Comparison of ENCODE assay signal across 17 cellular contexts in the genomic region with DNA sequence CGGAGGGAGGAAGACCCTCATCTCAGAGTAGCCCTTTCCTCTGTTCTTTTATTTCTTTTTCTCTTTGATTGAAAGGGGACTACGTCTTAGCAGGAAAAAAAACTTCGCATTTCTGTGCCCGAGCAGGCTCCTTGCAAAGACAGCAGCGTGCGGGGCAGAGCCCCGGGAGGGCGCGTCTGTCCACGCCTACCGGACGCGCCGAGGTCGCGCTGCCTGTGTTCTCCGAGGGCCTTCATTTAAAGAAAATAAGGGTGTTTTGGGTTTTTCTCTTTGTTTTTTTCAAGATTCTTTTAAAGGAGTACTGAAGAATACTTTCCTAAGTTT. TPM values are rescaled to one million over a fixed set of nuclear protein-coding genes. Genes with fewer than 3 reads are reported as not detected.
DNase-seq lines count a peak whose midpoint lies in the region; FAIRE-seq and TF ChIP-seq lines count a peak whose summit lies in the region.
"Had no signal": no experiment of that assay in that cellular context is flagged by ENCODE, and none has a peak within 500 bp of the region (broad histone marks: within the 10 kb centered on the region; RNA-seq: fewer than 3 reads in every experiment).

No MANE protein-coding gene starts in this region.

- no peak for FAIRE-seq in astrocyte (lab: Jason Lieb, UNC)
- FAIRE-seq: kidney had no signal

- H3K27ac ChIP-seq in A673 (ENCODE audit: low read depth, low read length, poor library complexity, severe bottlenecking): no peak overlapping the region
- H3K27ac ChIP-seq in astrocyte (ENCODE audit: low read depth, low read length): no peak overlapping the region
- no peak overlapping the region for H3K27ac ChIP-seq in CD4-positive, alpha-beta memory T cell (ENCODE audit: low read depth, low read length)
- H3K27ac ChIP-seq: epithelial cell of prostate, psoas muscle, SJSA1, vagina had no signal

- H3K4me1 Mint-ChIP-seq in astrocyte (ENCODE audit: low read depth, unreplicated experiment) (no peaks in the 10 kb centered on the region), nephron (peaks cover 4% of the 10 kb centered on the region)
- H3K4me1 Mint-ChIP-seq in CD4-positive, alpha-beta memory T cell: peaks cover 5 to 19% (median 10%) of the 10 kb centered on the region in 4 donors

- H3K9me3 ChIP-seq in A673 (ENCODE audit: low read depth, low read length, poor library complexity, severe bottlenecking) (no peaks in the 10 kb centered on the region), astrocyte (ENCODE audit: insufficient read depth, low read depth, low read length) (no peaks in the 10 kb centered on the region)
- H3K9me3 ChIP-seq in CD4-positive, alpha-beta memory T cell (ENCODE audit: control insufficient read depth in 1 of 2, low read length in 2 of 2): no peaks in the 10 kb centered on the region
- H3K9me3 ChIP-seq: psoas muscle, SJSA1, vagina had no signal

- no peak overlapping the region for H3K4me3 ChIP-seq in A673 (ENCODE audit: low read depth, low read length, poor library complexity, severe bottlenecking)
- no peak overlapping the region for H3K4me3 ChIP-seq in astrocyte (ENCODE audit: insufficient read depth, low read depth, low read length)
- no peak overlapping the region for H3K4me3 ChIP-seq in CD4-positive, alpha-beta memory T cell (ENCODE audit: low read length in 2 of 2)
- H3K4me3 ChIP-seq: psoas muscle, SJSA1, vagina had no signal

- no peak for TF ChIP-seq EP300 in Ishikawa (IDR thresholded peaks at IDR 0.05; ENCODE audit: borderline replicate concordance)

- H3K9ac ChIP-seq in astrocyte (ENCODE audit: low read length): no peak overlapping the region

- H3K4me1 ChIP-seq in A673 (ENCODE audit: insufficient read depth, low read length, poor library complexity, severe bottlenecking) (no peaks in the 10 kb centered on the region), astrocyte (ENCODE audit: insufficient read depth, low read length) (no peaks in the 10 kb centered on the region)
- peaks cover 4% of the 10 kb centered on the region for H3K4me1 ChIP-seq in CD4-positive, alpha-beta memory T cell (ENCODE audit: insufficient read depth, low read length)
- H3K4me1 ChIP-seq: psoas muscle, SJSA1 had no signal

- H3K27ac Mint-ChIP-seq in astrocyte (ENCODE audit: unreplicated experiment): peak overlapping the region; percentile 12
- H3K27ac Mint-ChIP-seq in nephron: no peak overlapping the region
- peak overlapping the region in 1 of 7 donors; percentile 67 for H3K27ac Mint-ChIP-seq in CD4-positive, alpha-beta memory T cell
- H3K27ac Mint-ChIP-seq: T-helper 2 cell treated with Interferon-gamma antibody and Interleukin-4, amounts not matched to agents 5 μg/mL and 100 μg/mL, for 36 hours had no signal

- intact Hi-C loops in A673 (cut with micrococcal nuclease; ENCODE audit: unreplicated experiment): no loop called here
- intact Hi-C loops in CD4-positive, alpha-beta memory T cell (cut with micrococcal nuclease): loop anchor here (10.0 kb wide), 1 partner anchor 48 kb away; the partner anchor contains the start of genes COPE and DDX49

- DNase-seq in A673 (ENCODE audit: low spot score) (no peak), astrocyte (ENCODE audit: low read depth) (no peak), hepatic stellate cell (ENCODE audit: low spot score) (no peak), HuH-7 (ENCODE audit: low spot score) (no peak), Ammon's horn (ENCODE audit: low spot score) (no peak)
- DNase-seq in CD4-positive, alpha-beta memory T cell: no peak
- DNase-seq: COR-L47, kidney, NCI-H524 treated with DMSO at 0.1 percent for 48 hours had no signal

- no TSS peak for BruUV-seq in A673 (replicated peaks; lab: Mats Ljungman, UMichigan)

- H3K27me3 Mint-ChIP-seq in astrocyte (ENCODE audit: low read depth, unreplicated experiment) (no peaks in the 10 kb centered on the region), nephron (ENCODE audit: low read depth) (no peaks in the 10 kb centered on the region)
- H3K27me3 Mint-ChIP-seq in CD4-positive, alpha-beta memory T cell: peaks cover 0 to 3% of the 10 kb centered on the region in 2 donors

- H3K36me3 ChIP-seq in A673 (ENCODE audit: insufficient read depth, low read length, poor library complexity, severe bottlenecking) (peaks cover 64% of the 10 kb centered on the region), astrocyte (ENCODE audit: insufficient read depth, low read length) (peaks cover 7% of the 10 kb centered on the region)
- H3K36me3 ChIP-seq in CD4-positive, alpha-beta memory T cell (ENCODE audit: insufficient read depth, low read length): peaks cover 44% of the 10 kb centered on the region

- H3K36me3 Mint-ChIP-seq in astrocyte (ENCODE audit: low read depth, unreplicated experiment) (peaks cover 10% of the 10 kb centered on the region), nephron (ENCODE audit: low read depth) (peaks cover 32% of the 10 kb centered on the region)
- H3K36me3 Mint-ChIP-seq in CD4-positive, alpha-beta memory T cell: peaks cover 27 to 44% of the 10 kb centered on the region in 2 donors

- H3K4me3 Mint-ChIP-seq in astrocyte (ENCODE audit: unreplicated experiment) (no peak overlapping the region), nephron (no peak overlapping the region)
- H3K4me3 Mint-ChIP-seq in CD4-positive, alpha-beta memory T cell: peak overlapping the region in 1 of 8 donors; percentile 20
- H3K4me3 Mint-ChIP-seq: T-helper 2 cell treated with Interferon-gamma antibody and Interleukin-4, amounts not matched to agents 5 μg/mL and 100 μg/mL, for 36 hours had no signal

- no peaks in the 10 kb centered on the region for H3K27me3 ChIP-seq in A673 (replicated peaks; ENCODE audit: insufficient read depth, low read depth, low read length, poor library complexity)
- no peaks in the 10 kb centered on the region for H3K27me3 ChIP-seq in astrocyte (ENCODE audit: insufficient read depth, low read length)
- H3K27me3 ChIP-seq in CD4-positive, alpha-beta memory T cell (ENCODE audit: insufficient read depth, low read length): no peaks in the 10 kb centered on the region
- H3K27me3 ChIP-seq: SJSA1, vagina had no signal

- H3K9me3 Mint-ChIP-seq in astrocyte (ENCODE audit: unreplicated experiment) (no peaks in the 10 kb centered on the region), nephron (no peaks in the 10 kb centered on the region)
- no peaks in the 10 kb centered on the region for H3K9me3 Mint-ChIP-seq in CD4-positive, alpha-beta memory T cell
- H3K9me3 Mint-ChIP-seq: T-helper 2 cell treated with Interferon-gamma antibody and Interleukin-4, amounts not matched to agents 5 μg/mL and 100 μg/mL, for 36 hours had no signal

- H2AFZ ChIP-seq in astrocyte (ENCODE audit: low read depth, low read length): no peak overlapping the region

- peaks cover 52% of the 10 kb centered on the region for H4K20me1 ChIP-seq in astrocyte (ENCODE audit: insufficient read depth, low read length)

- TF ChIP-seq RAD21 in Ishikawa (IDR thresholded peaks at IDR 0.05; ENCODE audit: low read depth): no peak

- TF ChIP-seq CTCF in A673 (conservative IDR thresholded peaks at IDR 0.05; ENCODE audit: low read depth, low read length) (peak; percentile 51), astrocyte (IDR thresholded peaks at IDR 0.05; ENCODE audit: insufficient read depth, low read depth, low read length) (peak; percentile 2), nephron (IDR thresholded peaks at IDR 0.05; ENCODE audit: unreplicated experiment in 3 of 3) (peak; percentile 24 to 46 (median 32))

- CTCF ChIA-PET in A673 (lab: Charles Lee): interaction anchor here (1.3 to 1.4 kb wide), 2 partner anchors 10 to 11 kb away, joined by 3 read pairs; no protein-coding TSS in a partner anchor
- CTCF ChIA-PET in CD4-positive, alpha-beta memory T cell (lab: Charles Lee; ENCODE audit: partially characterized antibody): interaction anchor here (0.8 to 3.1 kb wide), 16 partner anchors 8 to 416 kb away, joined by 3 to 14 read pairs (median 4); no protein-coding TSS in a partner anchor

- POLR2A ChIA-PET in A673 (lab: Charles Lee; ENCODE audit: low non-redundant PET): interaction anchor here (0.7 kb wide), 1 partner anchor 91 kb away, joined by 3 read pairs; no protein-coding TSS in a partner anchor
- POLR2A ChIA-PET in CD4-positive, alpha-beta memory T cell (lab: Charles Lee; ENCODE audit: partially characterized antibody): no interaction called here

- no peak overlapping the region for H3K4me2 ChIP-seq in astrocyte (ENCODE audit: low read length)

- H3K79me2 ChIP-seq in astrocyte (ENCODE audit: insufficient read depth, low read length): no peaks in the 10 kb centered on the region

RNA-seq across cellular contexts. Expression of gene CERS1, which starts 29.2 kb away (rescaled TPM):
- 10.0 and 11.4 TPM in 2 replicates for total RNA-seq in A673 (2021)
- 4.9 and 6.8 TPM in 2 replicates for total RNA-seq in astrocyte
- total RNA-seq in CD4-positive, alpha-beta memory T cell: not detected
- not detected for polyA plus RNA-seq in CD4-positive, alpha-beta memory T cell
- total RNA-seq: SJSA1, subcutaneous adipose tissue had no signal

RNA-seq across cellular contexts. Expression of gene UPF1, which starts 35.0 kb away (rescaled TPM):
- total RNA-seq in A673 (2021): 78.9 and 83.8 TPM in 2 replicates
- 48.6 and 57.8 TPM in 2 replicates for total RNA-seq in astrocyte
- total RNA-seq in CD4-positive, alpha-beta memory T cell: 100 to 1,000 TPM; 127 to 130 TPM
- polyA plus RNA-seq in CD4-positive, alpha-beta memory T cell: 10 to 100 TPM in 1 of 2 donors, 1 to 10 TPM in 1; 2.6 to 21.9 TPM

RNA-seq across cellular contexts. Expression of gene COPE, which starts 52.4 kb away (rescaled TPM):
- total RNA-seq in A673 (2021) (244 and 267 TPM in 2 replicates), astrocyte (265 and 298 TPM in 2 replicates)
- 100 to 1,000 TPM; 165 to 170 TPM for total RNA-seq in CD4-positive, alpha-beta memory T cell
- polyA plus RNA-seq in CD4-positive, alpha-beta memory T cell: 100 to 1,000 TPM; 273 to 276 TPM

RNA-seq across cellular contexts. Expression of gene DDX49, which starts 52.8 kb away (rescaled TPM):
- total RNA-seq in A673 (2021): 61.1 and 68.8 TPM in 2 replicates
- 61.2 and 68.3 TPM in 2 replicates for total RNA-seq in astrocyte
- 10 to 100 TPM; 40.9 to 43.6 TPM for total RNA-seq in CD4-positive, alpha-beta memory T cell
- polyA plus RNA-seq in CD4-positive, alpha-beta memory T cell: 10 to 100 TPM; 20.7 to 32.1 TPM
